Comparison of ENCODE assay signal across 22 cellular contexts in genomic region chr1:88210088-88210825, GRCh38.
"Had no signal": no experiment of that assay in that cellular context is flagged by ENCODE, and none has a peak within 500 bp of the region (broad histone marks: within the 10 kb centered on the region; RNA-seq: fewer than 3 reads in every experiment).

No MANE protein-coding gene starts in this region.

- H3K4me3 Mint-ChIP-seq: activated naive CD8-positive, alpha-beta T cell treated with anti-CD3 and anti-CD28 coated beads for 36 hours; activated T-helper 17 cell treated with anti-CD3 and anti-CD28 coated beads, Interleukin-2, amount 50 U/mL, for 72 hours; effector memory CD8-positive, alpha-beta T cell; mesothelial cell of epicardium; nephron; stimulated activated naive B cell treated with anti-CD40 and anti-IgM and Interleukin-4, amounts not matched to agents 10 μg/mL and 1 μg/mL and 100 μg/mL, for 72 hours had no signal

- H3K9me3 ChIP-seq: left lung, sigmoid colon, spleen, thyroid gland had no signal

- H3K36me3 Mint-ChIP-seq: activated naive CD8-positive, alpha-beta T cell treated with anti-CD3 and anti-CD28 coated beads for 36 hours; mesothelial cell of epicardium; stimulated activated naive B cell treated with anti-CD40 and anti-IgM and Interleukin-4, amounts not matched to agents 10 μg/mL and 1 μg/mL and 100 μg/mL, for 72 hours had no signal

- H3K27ac ChIP-seq: epithelial cell of prostate, left lung, sigmoid colon, spleen, thyroid gland had no signal

- H3K27me3 ChIP-seq: left lung, sigmoid colon, spleen, thyroid gland had no signal

- ATAC-seq: activated T-helper 17 cell treated with anti-CD3 and anti-CD28 coated beads, Interleukin-2, amount 50 U/mL, for 72 hours; effector memory CD8-positive, alpha-beta T cell; left lung; stimulated activated naive B cell treated with anti-CD40 and anti-IgM and Interleukin-4, amounts not matched to agents 10 μg/mL and 1 μg/mL and 100 μg/mL, for 72 hours had no signal

- DNase-seq: activated CD4-positive, alpha-beta T cell treated with anti-CD3 and anti-CD28 coated beads, Interleukin-2, amount 50 U/mL, for 4 hours; activated CD4-positive, CD25-positive, alpha-beta regulatory T cell treated with anti-CD3 and anti-CD28 coated beads, Interleukin-2, amount 50 U/mL, for 72 hours; activated naive CD4-positive, alpha-beta T cell; activated naive CD8-positive, alpha-beta T cell treated with anti-CD3 and anti-CD28 coated beads for 36 hours; amygdala; effector memory CD8-positive, alpha-beta T cell; foreskin fibroblast; glutamatergic neuron; hypothalamus; left lung; nucleus accumbens; sigmoid colon; spleen; stimulated activated CD4-positive, alpha-beta T cell treated with anti-CD3 and anti-CD28 coated beads, Interleukin-4, amount 100 ng/mL, for 4 hours; stimulated activated naive B cell treated with anti-CD40 and anti-IgM and Interleukin-4, amounts not matched to agents 10 μg/mL and 1 μg/mL and 100 μg/mL, for 72 hours; thyroid gland had no signal

- H3K36me3 ChIP-seq: left lung, sigmoid colon, spleen, thyroid gland had no signal

- H3K9me3 Mint-ChIP-seq: activated naive CD8-positive, alpha-beta T cell treated with anti-CD3 and anti-CD28 coated beads for 36 hours; activated T-helper 17 cell treated with anti-CD3 and anti-CD28 coated beads, Interleukin-2, amount 50 U/mL, for 72 hours; effector memory CD8-positive, alpha-beta T cell; mesothelial cell of epicardium; stimulated activated naive B cell treated with anti-CD40 and anti-IgM and Interleukin-4, amounts not matched to agents 10 μg/mL and 1 μg/mL and 100 μg/mL, for 72 hours had no signal

- H3K27me3 Mint-ChIP-seq: activated naive CD8-positive, alpha-beta T cell treated with anti-CD3 and anti-CD28 coated beads for 36 hours had no signal

- H3K4me3 ChIP-seq: left lung, sigmoid colon, spleen, thyroid gland had no signal

- H3K4me1 Mint-ChIP-seq: activated naive CD8-positive, alpha-beta T cell treated with anti-CD3 and anti-CD28 coated beads for 36 hours; activated T-helper 17 cell treated with anti-CD3 and anti-CD28 coated beads, Interleukin-2, amount 50 U/mL, for 72 hours; mesothelial cell of epicardium; nephron had no signal

- H3K27ac Mint-ChIP-seq: activated naive CD8-positive, alpha-beta T cell treated with anti-CD3 and anti-CD28 coated beads for 36 hours; activated T-helper 17 cell treated with anti-CD3 and anti-CD28 coated beads, Interleukin-2, amount 50 U/mL, for 72 hours; effector memory CD8-positive, alpha-beta T cell; mesothelial cell of epicardium; nephron; stimulated activated naive B cell treated with anti-CD40 and anti-IgM and Interleukin-4, amounts not matched to agents 10 μg/mL and 1 μg/mL and 100 μg/mL, for 72 hours had no signal

- H3K4me1 ChIP-seq: left lung, sigmoid colon, spleen, thyroid gland had no signal

- FAIRE-seq: keratinocyte, urothelium cell line had no signal
